In genomic region chr1:42456754-42457089, GRCh38 we compare ENCODE assay signal across 8 cellular contexts. TPM values are rescaled to one million over a fixed set of nuclear protein-coding genes. Genes with fewer than 3 reads are reported as not detected.
DNase-seq lines count a peak whose midpoint lies in the region; ATAC-seq and TF ChIP-seq lines count a peak whose summit lies in the region.

No MANE protein-coding gene starts in this region.

- H3K4me1 Mint-ChIP-seq in naive thymus-derived CD8-positive, alpha-beta T cell = peaks cover 22 to 54% (median 46%) of the 10 kb centered on the region in 4 donors
- peaks cover 50% of the 10 kb centered on the region for H3K4me1 Mint-ChIP-seq in stimulated activated naive CD8-positive, alpha-beta T cell treated with anti-CD3 and anti-CD28 coated beads, Interleukin-15, Interleukin-2, amounts not matched to agents 100 ng/mL and 50 ng/mL, for 24 hours (ENCODE audit: low read depth)

- peaks cover 0 to 47% (median 7%) of the 10 kb centered on the region in 3 donors for H3K36me3 Mint-ChIP-seq in naive thymus-derived CD8-positive, alpha-beta T cell
- peaks cover 37% of the 10 kb centered on the region for H3K36me3 Mint-ChIP-seq in stimulated activated naive CD8-positive, alpha-beta T cell treated with anti-CD3 and anti-CD28 coated beads, Interleukin-15, Interleukin-2, amounts not matched to agents 100 ng/mL and 50 ng/mL, for 24 hours (ENCODE audit: low read depth)

- peak overlapping the region; percentile 83 to 96 (median 94) for H3K27ac ChIP-seq in esophagus squamous epithelium

- H3K4me3 ChIP-seq in esophagus squamous epithelium = peak overlapping the region; percentile 59 to 98 (median 96)

- peaks cover 0 to 1% (median 0%) of the 10 kb centered on the region in 5 donors for H3K27me3 Mint-ChIP-seq in naive thymus-derived CD8-positive, alpha-beta T cell
- H3K27me3 Mint-ChIP-seq in stimulated activated naive CD8-positive, alpha-beta T cell treated with anti-CD3 and anti-CD28 coated beads, Interleukin-15, Interleukin-2, amounts not matched to agents 100 ng/mL and 50 ng/mL, for 24 hours = no peaks in the 10 kb centered on the region

- H3K4me1 ChIP-seq in esophagus squamous epithelium = peaks cover 13 to 25% (median 15%) of the 10 kb centered on the region in 3 donors

- POLR2A ChIA-PET in naive thymus-derived CD8-positive, alpha-beta T cell (lab: Charles Lee) = interaction anchor here (0.6 to 1.8 kb wide), 11 partner anchors 16 to 1204 kb away, joined by 3 to 8 read pairs (median 5); partner anchors contain the start of genes C1orf50, FOXJ3, P3H1 and PPIH

- no peak for TF ChIP-seq POLR2A in esophagus squamous epithelium (IDR thresholded peaks at IDR 0.05)

- peak overlapping the region; percentile 98 to 100 (median 99) for H3K27ac Mint-ChIP-seq in naive thymus-derived CD8-positive, alpha-beta T cell
- H3K27ac Mint-ChIP-seq in stimulated activated naive CD8-positive, alpha-beta T cell treated with anti-CD3 and anti-CD28 coated beads, Interleukin-15, Interleukin-2, amounts not matched to agents 100 ng/mL and 50 ng/mL, for 24 hours = peak overlapping the region; percentile 99

- H3K27me3 ChIP-seq in esophagus squamous epithelium = no peaks in the 10 kb centered on the region

- ATAC-seq in GM18858 (IDR thresholded peaks at IDR 0.05; ENCODE audit: unreplicated experiment) (peak; percentile 38), HG03064 (IDR thresholded peaks at IDR 0.05; ENCODE audit: low read depth, unreplicated experiment) (peak; percentile 61)
- ATAC-seq in naive thymus-derived CD8-positive, alpha-beta T cell = peak; percentile 53 to 59

- intact Hi-C loops in esophagus squamous epithelium (cut with DNase I) = no loop called here

- peaks cover 0 to 2% (median 0%) of the 10 kb centered on the region in 9 donors for H3K9me3 Mint-ChIP-seq in naive thymus-derived CD8-positive, alpha-beta T cell
- H3K9me3 Mint-ChIP-seq in stimulated activated naive CD8-positive, alpha-beta T cell treated with anti-CD3 and anti-CD28 coated beads, Interleukin-15, Interleukin-2, amounts not matched to agents 100 ng/mL and 50 ng/mL, for 24 hours = no peaks in the 10 kb centered on the region

- peak overlapping the region; percentile 89 to 100 (median 98) for H3K4me3 Mint-ChIP-seq in naive thymus-derived CD8-positive, alpha-beta T cell
- peak overlapping the region; percentile 96 for H3K4me3 Mint-ChIP-seq in stimulated activated naive CD8-positive, alpha-beta T cell treated with anti-CD3 and anti-CD28 coated beads, Interleukin-15, Interleukin-2, amounts not matched to agents 100 ng/mL and 50 ng/mL, for 24 hours

- no peak for TF ChIP-seq CTCF in esophagus squamous epithelium (IDR thresholded peaks at IDR 0.05)

- DNase-seq in AG08396 (ENCODE audit: low spot score) (peak; percentile 73), NCI-H345 treated with DMSO at 0.1 percent for 48 hours (lab: John Stamatoyannopoulos, UW; ENCODE audit: unreplicated experiment) (peak; percentile 47), esophagus squamous epithelium (lab: John Stamatoyannopoulos, UW) (peak; percentile 7)
- DNase-seq in activated CD8-positive, alpha-beta memory T cell treated with anti-CD3 and anti-CD28 coated beads, Interleukin-2, amount 50 U/mL, for 1 hour (ENCODE audit: extremely low read depth) = peak; percentile 16
- peak in 6 of 10 donors; percentile 36 to 83 (median 50) for DNase-seq in naive thymus-derived CD8-positive, alpha-beta T cell

- H3K9me3 ChIP-seq in esophagus squamous epithelium = no peaks in the 10 kb centered on the region

- 0 to 5% methylated on average over 4 to 6 of the region's 23 CpGs for WGBS in esophagus squamous epithelium, 2 donors

- H3K36me3 ChIP-seq in esophagus squamous epithelium = peaks cover 0 to 38% (median 0%) of the 10 kb centered on the region in 3 donors

RNA-seq across cellular contexts. Expression of gene PPCS, which starts 0.4 kb away (rescaled TPM):
- total RNA-seq in esophagus squamous epithelium = 10 to 100 TPM; 44.2 to 76.8 (median 58.9) TPM
- total RNA-seq in naive thymus-derived CD8-positive, alpha-beta T cell = 10 to 100 TPM; 65.5 to 71.0 TPM
- polyA plus RNA-seq in naive thymus-derived CD8-positive, alpha-beta T cell = 100 to 1,000 TPM; 109 to 124 (median 117) TPM

RNA-seq across cellular contexts. Expression of gene ZMYND12, which starts 0.9 kb away (rescaled TPM):
- total RNA-seq in esophagus squamous epithelium = under 1 TPM in 2 of 4 donors, not detected in 2; 0.19 to 0.79 TPM
- total RNA-seq in naive thymus-derived CD8-positive, alpha-beta T cell = under 1 TPM; 0.39 to 0.41 TPM
- polyA plus RNA-seq in naive thymus-derived CD8-positive, alpha-beta T cell = 1 to 10 TPM in 1 of 3 donors, under 1 TPM in 1, not detected in 1; 0.13 to 1.6 TPM

RNA-seq across cellular contexts. Expression of gene CCDC30, which starts 6.4 kb away (rescaled TPM):
- 1 to 10 TPM in 1 of 4 donors, under 1 TPM in 3; 0.12 to 1.3 (median 0.42) TPM for total RNA-seq in esophagus squamous epithelium
- total RNA-seq in naive thymus-derived CD8-positive, alpha-beta T cell = 1 to 10 TPM; 5.4 to 5.5 TPM
- under 1 TPM; 0.55 to 0.84 (median 0.79) TPM for polyA plus RNA-seq in naive thymus-derived CD8-positive, alpha-beta T cell

Comparison
In these comparisons a context has a peak if more than half of its experiments do, and no peak if none do; other contexts are left out.
1. Peak in every context shown above with its lines: DNase-seq, ATAC-seq, H3K4me3 ChIP-seq and H3K27ac ChIP-seq.
2. DNase-seq: peak in every context shown above with its lines; median percentile 73 in AG08396; 50 in naive thymus-derived CD8-positive, alpha-beta T cell; 47 in NCI-H345 treated with DMSO at 0.1 percent for 48 hours; 16 in activated CD8-positive, alpha-beta memory T cell treated with anti-CD3 and anti-CD28 coated beads, Interleukin-2, amount 50 U/mL, for 1 hour; 7 in esophagus squamous epithelium.